Comparison of ENCODE assay signal across 10 cellular contexts in the genomic region with DNA sequence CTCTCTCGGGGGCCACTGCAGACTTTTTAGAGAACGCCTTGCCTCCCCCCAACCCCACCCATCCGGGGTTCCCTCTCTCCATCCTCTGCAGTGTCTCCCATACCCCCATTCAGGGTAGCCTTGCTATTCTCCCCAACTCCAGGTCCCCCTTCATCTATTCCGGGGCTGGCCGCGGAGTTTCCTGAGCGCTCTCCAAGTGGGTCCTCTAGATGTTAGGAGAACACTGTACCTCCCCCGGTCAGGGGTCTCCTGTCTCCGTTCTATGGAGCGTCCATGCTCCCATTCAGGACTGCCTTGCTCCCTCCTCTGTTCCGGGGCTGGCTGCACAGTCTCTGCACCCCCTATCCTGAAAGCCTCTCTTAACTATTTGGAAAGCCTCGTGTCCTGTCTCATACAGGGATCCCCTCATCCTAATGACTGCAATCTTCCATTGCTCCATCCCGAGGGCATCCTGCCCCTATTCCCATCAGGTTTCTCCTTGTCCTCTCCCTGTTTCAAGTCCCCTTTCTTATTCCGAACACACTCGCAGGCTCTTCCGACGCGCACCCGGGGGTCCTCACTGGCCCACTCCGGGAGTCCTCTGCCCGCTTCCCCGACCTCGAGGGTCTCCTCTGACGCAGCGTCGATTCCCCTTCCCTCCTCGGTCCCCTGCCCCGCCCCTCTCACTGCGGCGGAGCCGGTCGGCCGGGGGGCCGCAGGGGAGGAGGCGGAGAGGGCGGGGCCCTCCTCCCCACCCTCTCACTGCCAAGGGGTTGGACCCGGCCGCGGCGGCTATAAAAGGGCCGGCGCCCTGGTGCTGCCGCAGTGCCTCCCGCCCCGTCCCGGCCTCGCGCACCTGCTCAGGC. TPM values are rescaled to one million over a fixed set of nuclear protein-coding genes. Genes with fewer than 3 reads are reported as not detected.
DNase-seq lines count a peak whose midpoint lies in the region; ATAC-seq and TF ChIP-seq lines count a peak whose summit lies in the region.
"Had no signal": no experiment of that assay in that cellular context is flagged by ENCODE, and none has a peak within 500 bp of the region (broad histone marks: within the 10 kb centered on the region; RNA-seq: fewer than 3 reads in every experiment).

A gene with protein sequence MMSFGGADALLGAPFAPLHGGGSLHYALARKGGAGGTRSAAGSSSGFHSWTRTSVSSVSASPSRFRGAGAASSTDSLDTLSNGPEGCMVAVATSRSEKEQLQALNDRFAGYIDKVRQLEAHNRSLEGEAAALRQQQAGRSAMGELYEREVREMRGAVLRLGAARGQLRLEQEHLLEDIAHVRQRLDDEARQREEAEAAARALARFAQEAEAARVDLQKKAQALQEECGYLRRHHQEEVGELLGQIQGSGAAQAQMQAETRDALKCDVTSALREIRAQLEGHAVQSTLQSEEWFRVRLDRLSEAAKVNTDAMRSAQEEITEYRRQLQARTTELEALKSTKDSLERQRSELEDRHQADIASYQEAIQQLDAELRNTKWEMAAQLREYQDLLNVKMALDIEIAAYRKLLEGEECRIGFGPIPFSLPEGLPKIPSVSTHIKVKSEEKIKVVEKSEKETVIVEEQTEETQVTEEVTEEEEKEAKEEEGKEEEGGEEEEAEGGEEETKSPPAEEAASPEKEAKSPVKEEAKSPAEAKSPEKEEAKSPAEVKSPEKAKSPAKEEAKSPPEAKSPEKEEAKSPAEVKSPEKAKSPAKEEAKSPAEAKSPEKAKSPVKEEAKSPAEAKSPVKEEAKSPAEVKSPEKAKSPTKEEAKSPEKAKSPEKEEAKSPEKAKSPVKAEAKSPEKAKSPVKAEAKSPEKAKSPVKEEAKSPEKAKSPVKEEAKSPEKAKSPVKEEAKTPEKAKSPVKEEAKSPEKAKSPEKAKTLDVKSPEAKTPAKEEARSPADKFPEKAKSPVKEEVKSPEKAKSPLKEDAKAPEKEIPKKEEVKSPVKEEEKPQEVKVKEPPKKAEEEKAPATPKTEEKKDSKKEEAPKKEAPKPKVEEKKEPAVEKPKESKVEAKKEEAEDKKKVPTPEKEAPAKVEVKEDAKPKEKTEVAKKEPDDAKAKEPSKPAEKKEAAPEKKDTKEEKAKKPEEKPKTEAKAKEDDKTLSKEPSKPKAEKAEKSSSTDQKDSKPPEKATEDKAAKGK (plus strand): TSS at position 802 of the 845 bp plus-strand sequence. CDS start 45 bp downstream, outside the sequence.

- H4K20me1 ChIP-seq in hepatocyte (ENCODE audit: insufficient read depth, poor library complexity, severe bottlenecking): no peaks in the 10 kb centered on the region

- H3K79me2 ChIP-seq in hepatocyte: no peaks in the 10 kb centered on the region

- no peak for ATAC-seq in activated CD4-positive, alpha-beta T cell treated with anti-CD3 and anti-CD28 coated beads for 36 hours
- ATAC-seq in Panc1: peak; percentile 45; the same call in 1 of the 2 replicates
- ATAC-seq in stimulated activated naive B cell treated with anti-CD40 and anti-IgM and Interleukin-4, amounts not matched to agents 10 μg/mL and 1 μg/mL and 100 μg/mL, for 72 hours (replicated peaks): no peak

- no peaks in the 10 kb centered on the region for H3K9me3 ChIP-seq in Panc1 (ENCODE audit: control insufficient read depth, insufficient read depth, low read depth, low read length)
- no peaks in the 10 kb centered on the region for H3K9me3 ChIP-seq in hepatocyte (ENCODE audit: low read depth)

- peak within 1 kb of the TSS; percentile 75 for H3K4me2 ChIP-seq in hepatocyte

- intact Hi-C loops in activated CD4-positive, alpha-beta T cell treated with anti-CD3 and anti-CD28 coated beads for 36 hours (cut with DNase I, micrococcal nuclease): no loop called here
- intact Hi-C loops in Panc1 (cut with micrococcal nuclease; ENCODE audit: unreplicated experiment): no loop called here

- WGBS in hepatocyte (ENCODE audit: low lambda C conversion rate, missing lambda C conversion rate): 22% methylated on average over 25 of the region's 48 CpGs

- DNase-seq in activated CD4-positive, alpha-beta T cell treated with anti-CD3 and anti-CD28 coated beads for 36 hours: no peak
- DNase-seq in activated CD4-positive, alpha-beta T cell treated with anti-CD3 and anti-CD28 coated beads, Interleukin-2, amount 50 U/mL, for 48 hours: no peak
- no peak for DNase-seq in Panc1 (ENCODE audit: low read depth, low spot score)
- peak; percentile 22 for DNase-seq in hepatocyte (ENCODE audit: low spot score)
- no peak for DNase-seq in stimulated activated naive B cell treated with anti-CD40 and anti-IgM and Interleukin-4, amounts not matched to agents 10 μg/mL and 1 μg/mL and 100 μg/mL, for 72 hours
- DNase-seq in activated CD4-positive, CD25-positive, alpha-beta regulatory T cell treated with anti-CD3 and anti-CD28 coated beads, Interleukin-2, amount 50 U/mL, for 72 hours: no peak
- DNase-seq in UCSD-AML1 (lab: John Stamatoyannopoulos, UW; ENCODE audit: unreplicated experiment): no peak
- no peak for DNase-seq in stimulated activated CD4-positive, alpha-beta T cell treated with anti-CD3 and anti-CD28 coated beads, Interleukin-12 subunit alpha, Interleukin-12 subunit beta, amount 100 ng/mL, for 4 hours
- DNase-seq: HCEC 1CT had no signal

- H3K36me3 Mint-ChIP-seq in activated CD4-positive, alpha-beta T cell treated with anti-CD3 and anti-CD28 coated beads for 36 hours (ENCODE audit: low read depth): no peaks in the 10 kb centered on the region
- H3K36me3 Mint-ChIP-seq in stimulated activated naive B cell treated with anti-CD40 and anti-IgM and Interleukin-4, amounts not matched to agents 10 μg/mL and 1 μg/mL and 100 μg/mL, for 72 hours: peaks cover 0 to 6% of the 10 kb centered on the region in 2 donors

- H3K27ac Mint-ChIP-seq in activated CD4-positive, alpha-beta T cell treated with anti-CD3 and anti-CD28 coated beads for 36 hours: no peak within 1 kb of the TSS
- peak within 1 kb of the TSS; percentile 52 for H3K27ac Mint-ChIP-seq in stimulated activated naive B cell treated with anti-CD40 and anti-IgM and Interleukin-4, amounts not matched to agents 10 μg/mL and 1 μg/mL and 100 μg/mL, for 72 hours

- H3K27me3 Mint-ChIP-seq in activated CD4-positive, alpha-beta T cell treated with anti-CD3 and anti-CD28 coated beads for 36 hours: peaks cover 46% of the 10 kb centered on the region
- peaks cover 61 to 81% of the 10 kb centered on the region in 2 donors for H3K27me3 Mint-ChIP-seq in stimulated activated naive B cell treated with anti-CD40 and anti-IgM and Interleukin-4, amounts not matched to agents 10 μg/mL and 1 μg/mL and 100 μg/mL, for 72 hours

- peaks cover 8% of the 10 kb centered on the region for H3K4me1 Mint-ChIP-seq in activated CD4-positive, alpha-beta T cell treated with anti-CD3 and anti-CD28 coated beads for 36 hours
- peaks cover 44 to 60% of the 10 kb centered on the region in 2 donors for H3K4me1 Mint-ChIP-seq in stimulated activated naive B cell treated with anti-CD40 and anti-IgM and Interleukin-4, amounts not matched to agents 10 μg/mL and 1 μg/mL and 100 μg/mL, for 72 hours

- TF ChIP-seq CTCF in Panc1 (IDR thresholded peaks at IDR 0.05) (no peak), hepatocyte (IDR thresholded peaks at IDR 0.05; ENCODE audit: poor library complexity) (no peak)

- 0 out of 2 replicates have a peak, but pooled peaks cover 2% of the 10 kb centered on the region for H3K4me1 ChIP-seq in Panc1 (ENCODE audit: control insufficient read depth, insufficient read depth, low read length)
- peaks cover 14% of the 10 kb centered on the region for H3K4me1 ChIP-seq in hepatocyte (ENCODE audit: insufficient read depth)

- H3K36me3 ChIP-seq in Panc1 (ENCODE audit: control insufficient read depth, insufficient read depth, low read length): no peaks in the 10 kb centered on the region
- H3K36me3 ChIP-seq in hepatocyte (replicated peaks; ENCODE audit: insufficient read depth, low read depth): no peaks in the 10 kb centered on the region
- H3K36me3 ChIP-seq: BLaER1 treated with 17β-estradiol and CSF1 and Interleukin-3, amounts not matched to agents 10 nM and 100 nM had no signal

- H3K9me3 Mint-ChIP-seq in activated CD4-positive, alpha-beta T cell treated with anti-CD3 and anti-CD28 coated beads for 36 hours (ENCODE audit: low read depth): no peaks in the 10 kb centered on the region
- H3K9me3 Mint-ChIP-seq in stimulated activated naive B cell treated with anti-CD40 and anti-IgM and Interleukin-4, amounts not matched to agents 10 μg/mL and 1 μg/mL and 100 μg/mL, for 72 hours: no peaks in the 10 kb centered on the region

- in situ Hi-C loops in Panc1 (cut with HindIII; ENCODE audit: low pct_unique_long_range_greater_than_20kb, low sequenced_read_pairs): no loop called here

- H3K4me3 ChIP-seq in Panc1 (ENCODE audit: low read depth in 2 of 2, low read length in 2 of 2) (peak within 1 kb of the TSS in 1 of 2 experiments; percentile 7; a peak in 1 of 4 replicates), hepatocyte (no peak within 1 kb of the TSS)
- H3K4me3 ChIP-seq: BLaER1 treated with 17β-estradiol and CSF1 and Interleukin-3, amounts not matched to agents 10 nM and 100 nM had no signal

- CTCF ChIA-PET in activated CD4-positive, alpha-beta T cell treated with anti-CD3 and anti-CD28 coated beads for 36 hours (lab: Charles Lee): no interaction called here
- CTCF ChIA-PET in Panc1 (lab: Charles Lee): no interaction called here

- H3K27me3 ChIP-seq in Panc1 (ENCODE audit: control insufficient read depth, insufficient read depth, low read length) (no peaks in the 10 kb centered on the region), hepatocyte (peaks cover 60% of the 10 kb centered on the region)

- H2AFZ ChIP-seq in hepatocyte: no peak within 1 kb of the TSS

- POLR2A ChIA-PET in activated CD4-positive, alpha-beta T cell treated with anti-CD3 and anti-CD28 coated beads for 36 hours (lab: Charles Lee): no interaction called here
- POLR2A ChIA-PET in Panc1 (lab: Charles Lee): no interaction called here

- H3K4me3 Mint-ChIP-seq in activated CD4-positive, alpha-beta T cell treated with anti-CD3 and anti-CD28 coated beads for 36 hours: peak within 1 kb of the TSS; percentile 38
- peak within 1 kb of the TSS; percentile 29 to 76 for H3K4me3 Mint-ChIP-seq in stimulated activated naive B cell treated with anti-CD40 and anti-IgM and Interleukin-4, amounts not matched to agents 10 μg/mL and 1 μg/mL and 100 μg/mL, for 72 hours

- H3K9me2 ChIP-seq in hepatocyte (replicated peaks; ENCODE audit: insufficient read depth): no peaks in the 10 kb centered on the region

- H3K27ac ChIP-seq in Panc1 (ENCODE audit: low read length) (no peak within 1 kb of the TSS), hepatocyte (no peak within 1 kb of the TSS)
- H3K27ac ChIP-seq: BLaER1 treated with 17β-estradiol and CSF1 and Interleukin-3, amounts not matched to agents 10 nM and 100 nM had no signal

- BruUV-seq in Panc1 (replicated peaks; lab: Mats Ljungman, UMichigan): no TSS peak

RNA-seq across cellular contexts. Expression of the gene that starts here (rescaled TPM):
- 1 to 10 TPM; 2.1 to 2.7 TPM for total RNA-seq in activated CD4-positive, alpha-beta T cell treated with anti-CD3 and anti-CD28 coated beads for 36 hours
- total RNA-seq in Panc1 (2021; ENCODE audit: unreplicated experiment): 0.08 TPM
- polyA plus RNA-seq in Panc1 (2012; ENCODE audit: insufficient read length): 0.07 TPM
- 0.03 and 0.08 TPM in 2 replicates for total RNA-seq in hepatocyte
- polyA plus RNA-seq in hepatocyte: 0.98 TPM in 1 of 2 replicates, not detected in the other

Comparison
In these comparisons a context has a peak if more than half of its experiments do, and no peak if none do; other contexts are left out.
1. Peak in ATAC-seq in Panc1; RNA of the gene not detected or under 1 TPM.
2. Peak in DNase-seq and H3K4me2 ChIP-seq in hepatocyte; RNA of the gene not detected or under 1 TPM.